ENCODE assay signal across 8 cellular contexts in genomic region chr11:117986981-117987495, GRCh38. TPM values are rescaled to one million over a fixed set of nuclear protein-coding genes. Genes with fewer than 3 reads are reported as not detected.
DNase-seq lines count a peak whose midpoint lies in the region; ATAC-seq and TF ChIP-seq lines count a peak whose summit lies in the region.

No MANE protein-coding gene starts in this region.

- TF ChIP-seq CTCF in GM12865 (IDR thresholded peaks at IDR 0.05; ENCODE audit: insufficient read depth, low read depth, low read length, missing control alignments) (no peak), HCT116 (IDR thresholded peaks at IDR 0.05 in 2 of 3, conservative IDR thresholded peaks at IDR 0.05 in 1 of 3; ENCODE audit: borderline replicate concordance in 1 of 3, insufficient read depth in 1 of 3, low read depth in 2 of 3, low read length in 2 of 3) (no peak), parathyroid adenoma (IDR thresholded peaks at IDR 0.05) (no peak)

- no peaks in the 10 kb centered on the region for H3K36me3 ChIP-seq in HCT116 (ENCODE audit: control insufficient read depth in 1 of 2, insufficient read depth in 2 of 2, low read length in 2 of 2)
- H3K36me3 ChIP-seq in SK-N-MC (ENCODE audit: insufficient read depth, low read length), result no peaks in the 10 kb centered on the region
- no peaks in the 10 kb centered on the region for H3K36me3 ChIP-seq in parathyroid adenoma (ENCODE audit: control insufficient read depth, insufficient read depth, low read length)

- H3K4me2 ChIP-seq in HCT116 (ENCODE audit: low read length) (peak overlapping the region; percentile 85), parathyroid adenoma (ENCODE audit: low read length) (no peak overlapping the region)

- ATAC-seq in HCT116, result no peak
- no peak for ATAC-seq in GM19397 (IDR thresholded peaks at IDR 0.05; ENCODE audit: unreplicated experiment)

- H3K27me3 ChIP-seq in HCT116 (ENCODE audit: insufficient read depth, low read length) (no peaks in the 10 kb centered on the region), parathyroid adenoma (ENCODE audit: control insufficient read depth, insufficient read depth, low read length) (no peaks in the 10 kb centered on the region)

- intact Hi-C loops in HCT116 (cut with micrococcal nuclease), result no loop called here

- no peak overlapping the region for H3K27ac ChIP-seq in HCT116 (ENCODE audit: low read depth, low read length)
- no peak overlapping the region for H3K27ac ChIP-seq in SK-N-MC
- peak overlapping the region; percentile 79 for H3K27ac ChIP-seq in caudate nucleus (ENCODE audit: low read depth, low read length)
- H3K27ac ChIP-seq in parathyroid adenoma, result no peak overlapping the region

- CTCF ChIA-PET in HCT116 (lab: Charles Lee), result interaction anchor here (0.9 kb wide), 1 partner anchor 96 kb away, joined by 3 read pairs; no protein-coding TSS in a partner anchor

- POLR2A ChIA-PET in HCT116 (lab: Charles Lee), result no interaction called here

- no peak for TF ChIP-seq POLR2A in HCT116 (IDR thresholded peaks at IDR 0.05; ENCODE audit: borderline replicate concordance, extremely low read depth, insufficient read depth, insufficient read length)

- no peaks in the 10 kb centered on the region for H3K9me3 ChIP-seq in HCT116 (ENCODE audit: control insufficient read depth in 1 of 2, insufficient read depth in 1 of 2, low read depth in 1 of 2, low read length in 2 of 2)
- H3K9me3 ChIP-seq in SK-N-MC (ENCODE audit: low read depth, low read length), result no peaks in the 10 kb centered on the region
- H3K9me3 ChIP-seq in parathyroid adenoma (ENCODE audit: control insufficient read depth, low read length), result no peaks in the 10 kb centered on the region

- DNase-seq in GM12865 (ENCODE audit: low read depth) (peak; percentile 95), HCT116 (ENCODE audit: low read depth, low spot score) (no peak), SK-N-MC (ENCODE audit: low read depth, low spot score) (no peak), caudate nucleus (lab: John Stamatoyannopoulos, UW) (no peak), foreskin melanocyte (no peak), HCEC 1CT (no peak)

- H3K79me2 ChIP-seq in HCT116 (ENCODE audit: insufficient read depth, low read length), result no peaks in the 10 kb centered on the region
- no peaks in the 10 kb centered on the region for H3K79me2 ChIP-seq in parathyroid adenoma

- peak overlapping the region; percentile 90 for H3K4me3 ChIP-seq in GM12865 (ENCODE audit: low read depth, low read length)
- H3K4me3 ChIP-seq in HCT116 (replicated peaks in 1 of 2; ENCODE audit: low read depth in 1 of 2, low read length in 2 of 2), result peak overlapping the region; percentile 51 to 61; a peak in 3 of 4 replicates
- H3K4me3 ChIP-seq in SK-N-MC, result peak overlapping the region; percentile 71; the same call in 1 of the 2 replicates
- peak overlapping the region; percentile 31 for H3K4me3 ChIP-seq in parathyroid adenoma (ENCODE audit: low read depth, low read length)

- H3K9me2 ChIP-seq in HCT116 (ENCODE audit: insufficient read depth), result no peaks in the 10 kb centered on the region

- TF ChIP-seq RAD21 in HCT116 (IDR thresholded peaks at IDR 0.05; ENCODE audit: low read depth), result no peak

- H3K4me1 ChIP-seq in HCT116 (ENCODE audit: control insufficient read depth in 1 of 2, insufficient read depth in 2 of 2, low read length in 2 of 2) (peaks cover 6 to 16% of the 10 kb centered on the region in 2 experiments), parathyroid adenoma (no peaks in the 10 kb centered on the region)

- RAD21 ChIA-PET in HCT116 (lab: Charles Lee; ENCODE audit: low non-redundant PET in 1 of 2, low total read pairs in 2 of 2, uncharacterized antibody in 2 of 2, unreplicated experiment in 2 of 2), result no interaction called here

- no peak overlapping the region for H2AFZ ChIP-seq in HCT116 (ENCODE audit: low read depth, low read length, poor library complexity, severe bottlenecking)
- no peak overlapping the region for H2AFZ ChIP-seq in parathyroid adenoma

- BruUV-seq in HCT116 (replicated peaks; lab: Mats Ljungman, UMichigan), result no TSS peak

- H3K9ac ChIP-seq in HCT116 (ENCODE audit: low read length), result no peak overlapping the region
- no peak overlapping the region for H3K9ac ChIP-seq in SK-N-MC (ENCODE audit: insufficient read length)
- H3K9ac ChIP-seq in parathyroid adenoma, result no peak overlapping the region

- H4K20me1 ChIP-seq in HCT116 (ENCODE audit: insufficient read depth), result no peaks in the 10 kb centered on the region

TF ChIP-seq in HCT116, 20 proteins besides CTCF, POLR2A, EP300 and RAD21:
- TF ChIP-seq ZBTB33 (IDR thresholded peaks at IDR 0.05; ENCODE audit: extremely low read depth, insufficient replicate concordance, low read length) (no peak), SIN3A (IDR thresholded peaks at IDR 0.05; ENCODE audit: low read depth) (no peak), CBX3 (IDR thresholded peaks at IDR 0.05; ENCODE audit: low read depth) (no peak), ATF3 (IDR thresholded peaks at IDR 0.05) (no peak), ELF1 (IDR thresholded peaks at IDR 0.05; ENCODE audit: borderline replicate concordance, low read depth) (no peak), EZH2phosphoT487 (IDR thresholded peaks at IDR 0.05; ENCODE audit: borderline replicate concordance) (no peak), EZH2 (IDR thresholded peaks at IDR 0.05) (no peak), EGR1 (IDR thresholded peaks at IDR 0.05; ENCODE audit: low read depth) (no peak), SP1 (IDR thresholded peaks at IDR 0.05; ENCODE audit: low read depth) (no peak)

RNA-seq across cellular contexts. Expression of gene IL10RA, which starts 0.8 kb away (rescaled TPM):
- 1.7 TPM for total RNA-seq in HCT116 (2021; ENCODE audit: unreplicated experiment)
- polyA plus RNA-seq in HCT116 (2012), result 0.67 and 1.1 TPM in 2 replicates

RNA-seq across cellular contexts. Expression of gene TMPRSS13, which starts 57.8 kb away (rescaled TPM):
- 0.52 TPM for total RNA-seq in HCT116 (2021; ENCODE audit: unreplicated experiment)
- polyA plus RNA-seq in HCT116 (2012), result 0.64 and 0.69 TPM in 2 replicates

Comparison
In these comparisons a context has a peak if more than half of its experiments do, and no peak if none do; other contexts are left out.
1. H3K4me3 ChIP-seq: peak in every context shown above with its lines; median percentile 90 in GM12865; 71 in SK-N-MC; 56 in HCT116; 31 in parathyroid adenoma.